1 cellular context compared by ENCODE assay signal in the genomic region with DNA sequence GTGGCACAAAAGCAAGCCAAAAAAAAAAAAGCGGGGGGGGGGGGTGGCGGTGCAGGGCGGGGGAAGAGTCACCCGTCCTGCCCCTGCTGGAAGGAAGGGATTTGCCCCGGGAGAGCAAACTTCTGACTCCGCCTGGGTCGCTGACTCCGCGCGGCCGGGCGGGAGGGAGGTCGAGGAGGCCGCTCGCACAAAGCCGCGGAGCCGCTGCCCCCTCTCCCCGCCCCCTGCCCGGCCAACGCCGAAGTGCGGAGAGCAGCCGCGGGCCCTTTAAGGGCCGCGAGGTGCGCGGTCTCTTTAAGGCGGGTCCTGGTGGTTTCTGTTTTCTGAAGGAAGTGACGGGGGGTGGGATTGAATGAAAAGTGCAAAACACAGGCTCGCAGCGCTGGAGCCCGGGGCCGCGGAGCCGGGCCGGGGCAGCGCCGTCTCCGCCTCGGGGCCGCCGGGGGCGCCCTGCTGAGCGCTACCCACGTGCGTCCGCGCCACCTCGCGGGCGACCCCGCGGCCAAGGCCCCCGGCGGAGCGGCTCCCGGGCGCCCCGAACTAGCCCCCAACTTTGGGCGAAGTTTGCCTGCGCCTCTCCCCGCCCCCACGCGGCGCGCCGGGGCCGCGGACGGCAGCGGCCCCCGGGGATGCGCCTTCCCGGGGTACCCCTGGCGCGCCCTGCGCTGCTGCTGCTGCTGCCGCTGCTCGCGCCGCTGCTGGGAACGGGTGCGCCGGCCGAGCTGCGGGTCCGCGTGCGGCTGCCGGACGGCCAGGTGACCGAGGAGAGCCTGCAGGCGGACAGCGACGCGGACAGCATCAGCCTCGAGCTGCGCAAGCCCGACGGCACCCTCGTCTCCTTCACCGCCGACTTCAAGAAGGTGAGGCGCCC.
TF ChIP-seq lines count a peak whose summit lies in the region.

TSS of gene OAF (plus strand) at position 382 of the 871 bp plus-strand sequence. CDS start at position 630, 248 bp downstream.

TF ChIP-seq in HepG2, 621 proteins besides CTCF, POLR2A, EP300 and RAD21 (continued from another document and continues in another):
- TF ChIP-seq, protein P1, sequence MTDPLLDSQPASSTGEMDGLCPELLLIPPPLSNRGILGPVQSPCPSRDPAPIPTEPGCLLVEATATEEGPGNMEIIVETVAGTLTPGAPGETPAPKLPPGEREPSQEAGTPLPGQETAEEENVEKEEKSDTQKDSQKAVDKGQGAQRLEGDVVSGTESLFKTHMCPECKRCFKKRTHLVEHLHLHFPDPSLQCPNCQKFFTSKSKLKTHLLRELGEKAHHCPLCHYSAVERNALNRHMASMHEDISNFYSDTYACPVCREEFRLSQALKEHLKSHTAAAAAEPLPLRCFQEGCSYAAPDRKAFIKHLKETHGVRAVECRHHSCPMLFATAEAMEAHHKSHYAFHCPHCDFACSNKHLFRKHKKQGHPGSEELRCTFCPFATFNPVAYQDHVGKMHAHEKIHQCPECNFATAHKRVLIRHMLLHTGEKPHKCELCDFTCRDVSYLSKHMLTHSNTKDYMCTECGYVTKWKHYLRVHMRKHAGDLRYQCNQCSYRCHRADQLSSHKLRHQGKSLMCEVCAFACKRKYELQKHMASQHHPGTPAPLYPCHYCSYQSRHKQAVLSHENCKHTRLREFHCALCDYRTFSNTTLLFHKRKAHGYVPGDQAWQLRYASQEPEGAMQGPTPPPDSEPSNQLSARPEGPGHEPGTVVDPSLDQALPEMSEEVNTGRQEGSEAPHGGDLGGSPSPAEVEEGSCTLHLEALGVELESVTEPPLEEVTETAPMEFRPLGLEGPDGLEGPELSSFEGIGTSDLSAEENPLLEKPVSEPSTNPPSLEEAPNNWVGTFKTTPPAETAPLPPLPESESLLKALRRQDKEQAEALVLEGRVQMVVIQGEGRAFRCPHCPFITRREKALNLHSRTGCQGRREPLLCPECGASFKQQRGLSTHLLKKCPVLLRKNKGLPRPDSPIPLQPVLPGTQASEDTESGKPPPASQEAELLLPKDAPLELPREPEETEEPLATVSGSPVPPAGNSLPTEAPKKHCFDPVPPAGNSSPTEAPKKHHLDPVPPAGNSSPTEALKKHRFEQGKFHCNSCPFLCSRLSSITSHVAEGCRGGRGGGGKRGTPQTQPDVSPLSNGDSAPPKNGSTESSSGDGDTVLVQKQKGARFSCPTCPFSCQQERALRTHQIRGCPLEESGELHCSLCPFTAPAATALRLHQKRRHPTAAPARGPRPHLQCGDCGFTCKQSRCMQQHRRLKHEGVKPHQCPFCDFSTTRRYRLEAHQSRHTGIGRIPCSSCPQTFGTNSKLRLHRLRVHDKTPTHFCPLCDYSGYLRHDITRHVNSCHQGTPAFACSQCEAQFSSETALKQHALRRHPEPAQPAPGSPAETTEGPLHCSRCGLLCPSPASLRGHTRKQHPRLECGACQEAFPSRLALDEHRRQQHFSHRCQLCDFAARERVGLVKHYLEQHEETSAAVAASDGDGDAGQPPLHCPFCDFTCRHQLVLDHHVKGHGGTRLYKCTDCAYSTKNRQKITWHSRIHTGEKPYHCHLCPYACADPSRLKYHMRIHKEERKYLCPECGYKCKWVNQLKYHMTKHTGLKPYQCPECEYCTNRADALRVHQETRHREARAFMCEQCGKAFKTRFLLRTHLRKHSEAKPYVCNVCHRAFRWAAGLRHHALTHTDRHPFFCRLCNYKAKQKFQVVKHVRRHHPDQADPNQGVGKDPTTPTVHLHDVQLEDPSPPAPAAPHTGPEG (CRISPR knock-in tag; IDR thresholded peaks at IDR 0.05), result peak; percentile 42; the same call in 1 of the 2 replicates
- TF ChIP-seq PHB2 (IDR thresholded peaks at IDR 0.05; ENCODE audit: partially characterized antibody), result no peak
- no peak for TF ChIP-seq SMARCC2 (IDR thresholded peaks at IDR 0.05)
- TF ChIP-seq ZNF788 (CRISPR knock-in tag; IDR thresholded peaks at IDR 0.05; ENCODE audit: borderline replicate concordance), result 0 out of 2 replicates have a peak, but pooled peaks have one; percentile 20
- TF ChIP-seq ZNF761 (CRISPR knock-in tag; conservative IDR thresholded peaks at IDR 0.05), result no peak
- no peak for TF ChIP-seq CREM (IDR thresholded peaks at IDR 0.05)
- TF ChIP-seq CREM (CRISPR knock-in tag; IDR thresholded peaks at IDR 0.05), result no peak
- no peak for TF ChIP-seq PHF5A (CRISPR knock-in tag; IDR thresholded peaks at IDR 0.05; ENCODE audit: low read depth, unreplicated experiment)
- TF ChIP-seq, protein P2, sequence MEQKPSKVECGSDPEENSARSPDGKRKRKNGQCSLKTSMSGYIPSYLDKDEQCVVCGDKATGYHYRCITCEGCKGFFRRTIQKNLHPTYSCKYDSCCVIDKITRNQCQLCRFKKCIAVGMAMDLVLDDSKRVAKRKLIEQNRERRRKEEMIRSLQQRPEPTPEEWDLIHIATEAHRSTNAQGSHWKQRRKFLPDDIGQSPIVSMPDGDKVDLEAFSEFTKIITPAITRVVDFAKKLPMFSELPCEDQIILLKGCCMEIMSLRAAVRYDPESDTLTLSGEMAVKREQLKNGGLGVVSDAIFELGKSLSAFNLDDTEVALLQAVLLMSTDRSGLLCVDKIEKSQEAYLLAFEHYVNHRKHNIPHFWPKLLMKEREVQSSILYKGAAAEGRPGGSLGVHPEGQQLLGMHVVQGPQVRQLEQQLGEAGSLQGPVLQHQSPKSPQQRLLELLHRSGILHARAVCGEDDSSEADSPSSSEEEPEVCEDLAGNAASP (CRISPR knock-in tag; IDR thresholded peaks at IDR 0.05; ENCODE audit: borderline replicate concordance), result no peak
- no peak for TF ChIP-seq ZNF512 (CRISPR knock-in tag; IDR thresholded peaks at IDR 0.05)
- TF ChIP-seq RFX5 (IDR thresholded peaks at IDR 0.05; ENCODE audit: low read depth, low read length), result no peak
- peak; percentile 44; the same call in 1 of the 2 replicates for TF ChIP-seq HDAC2 (CRISPR knock-in tag; IDR thresholded peaks at IDR 0.05)
- peak; percentile 18 for TF ChIP-seq IKZF4 (CRISPR knock-in tag; IDR thresholded peaks at IDR 0.05; ENCODE audit: borderline replicate concordance, low read depth, not compliant biosample characterization)
- TF ChIP-seq, protein P3, sequence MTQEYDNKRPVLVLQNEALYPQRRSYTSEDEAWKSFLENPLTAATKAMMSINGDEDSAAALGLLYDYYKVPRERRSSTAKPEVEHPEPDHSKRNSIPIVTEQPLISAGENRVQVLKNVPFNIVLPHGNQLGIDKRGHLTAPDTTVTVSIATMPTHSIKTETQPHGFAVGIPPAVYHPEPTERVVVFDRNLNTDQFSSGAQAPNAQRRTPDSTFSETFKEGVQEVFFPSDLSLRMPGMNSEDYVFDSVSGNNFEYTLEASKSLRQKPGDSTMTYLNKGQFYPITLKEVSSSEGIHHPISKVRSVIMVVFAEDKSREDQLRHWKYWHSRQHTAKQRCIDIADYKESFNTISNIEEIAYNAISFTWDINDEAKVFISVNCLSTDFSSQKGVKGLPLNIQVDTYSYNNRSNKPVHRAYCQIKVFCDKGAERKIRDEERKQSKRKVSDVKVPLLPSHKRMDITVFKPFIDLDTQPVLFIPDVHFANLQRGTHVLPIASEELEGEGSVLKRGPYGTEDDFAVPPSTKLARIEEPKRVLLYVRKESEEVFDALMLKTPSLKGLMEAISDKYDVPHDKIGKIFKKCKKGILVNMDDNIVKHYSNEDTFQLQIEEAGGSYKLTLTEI (CRISPR knock-in tag; conservative IDR thresholded peaks at IDR 0.05), result no peak
- peak; percentile 54; the same call in 1 of the 2 replicates for TF ChIP-seq ZSCAN25 (CRISPR knock-in tag; IDR thresholded peaks at IDR 0.05)
- TF ChIP-seq, protein P4, sequence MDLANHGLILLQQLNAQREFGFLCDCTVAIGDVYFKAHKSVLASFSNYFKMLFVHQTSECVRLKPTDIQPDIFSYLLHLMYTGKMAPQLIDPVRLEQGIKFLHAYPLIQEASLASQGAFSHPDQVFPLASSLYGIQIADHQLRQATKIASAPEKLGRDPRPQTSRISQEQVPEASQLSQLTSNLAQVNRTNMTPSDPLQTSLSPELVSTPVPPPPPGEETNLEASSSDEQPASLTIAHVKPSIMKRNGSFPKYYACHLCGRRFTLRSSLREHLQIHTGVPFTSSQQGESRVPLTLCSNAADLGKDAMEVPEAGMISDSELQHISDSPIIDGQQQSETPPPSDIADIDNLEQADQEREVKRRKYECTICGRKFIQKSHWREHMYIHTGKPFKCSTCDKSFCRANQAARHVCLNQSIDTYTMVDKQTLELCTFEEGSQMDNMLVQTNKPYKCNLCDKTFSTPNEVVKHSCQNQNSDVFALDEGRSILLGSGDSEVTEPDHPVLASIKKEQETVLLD (CRISPR knock-in tag; IDR thresholded peaks at IDR 0.05; ENCODE audit: low read depth), result no peak
- no peak for TF ChIP-seq ZNF574 (CRISPR knock-in tag; IDR thresholded peaks at IDR 0.05)
- peak; percentile 54 for TF ChIP-seq POLR2AphosphoS5 (IDR thresholded peaks at IDR 0.05; ENCODE audit: low read depth, low read length)
- TF ChIP-seq, protein P5, sequence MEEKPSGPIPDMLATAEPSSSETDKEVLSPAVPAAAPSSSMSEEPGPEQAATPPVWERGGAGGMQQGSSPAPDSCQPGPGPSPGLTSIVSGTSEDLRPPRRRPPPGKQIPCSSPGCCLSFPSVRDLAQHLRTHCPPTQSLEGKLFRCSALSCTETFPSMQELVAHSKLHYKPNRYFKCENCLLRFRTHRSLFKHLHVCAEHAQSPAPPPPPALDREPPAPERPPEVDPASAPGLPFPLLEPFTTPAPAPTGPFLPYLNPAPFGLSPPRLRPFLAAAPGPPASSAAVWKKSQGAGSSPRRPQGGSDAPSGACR (CRISPR knock-in tag; IDR thresholded peaks at IDR 0.05), result no peak
- no peak for TF ChIP-seq THAP8 (CRISPR knock-in tag; IDR thresholded peaks at IDR 0.05; ENCODE audit: borderline replicate concordance)
- no peak for TF ChIP-seq ZNF552 (CRISPR knock-in tag; IDR thresholded peaks at IDR 0.05; ENCODE audit: borderline replicate concordance)
- TF ChIP-seq ZNF607 (CRISPR knock-in tag; IDR thresholded peaks at IDR 0.05; ENCODE audit: borderline replicate concordance), result peak; percentile 15; the same call in 1 of the 2 replicates
- no peak for TF ChIP-seq ARNT (IDR thresholded peaks at IDR 0.05)
- TF ChIP-seq HMG20B (CRISPR knock-in tag; conservative IDR thresholded peaks at IDR 0.05), result 0 out of 2 replicates have a peak, but pooled peaks have one; percentile 24
- no peak for TF ChIP-seq ZNF766 (CRISPR knock-in tag; IDR thresholded peaks at IDR 0.05; ENCODE audit: borderline replicate concordance)
- TF ChIP-seq, protein P6, sequence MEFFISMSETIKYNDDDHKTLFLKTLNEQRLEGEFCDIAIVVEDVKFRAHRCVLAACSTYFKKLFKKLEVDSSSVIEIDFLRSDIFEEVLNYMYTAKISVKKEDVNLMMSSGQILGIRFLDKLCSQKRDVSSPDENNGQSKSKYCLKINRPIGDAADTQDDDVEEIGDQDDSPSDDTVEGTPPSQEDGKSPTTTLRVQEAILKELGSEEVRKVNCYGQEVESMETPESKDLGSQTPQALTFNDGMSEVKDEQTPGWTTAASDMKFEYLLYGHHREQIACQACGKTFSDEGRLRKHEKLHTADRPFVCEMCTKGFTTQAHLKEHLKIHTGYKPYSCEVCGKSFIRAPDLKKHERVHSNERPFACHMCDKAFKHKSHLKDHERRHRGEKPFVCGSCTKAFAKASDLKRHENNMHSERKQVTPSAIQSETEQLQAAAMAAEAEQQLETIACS (CRISPR knock-in tag; IDR thresholded peaks at IDR 0.05), result no peak
- no peak for TF ChIP-seq ZNF549 (CRISPR knock-in tag; IDR thresholded peaks at IDR 0.05)
- no peak for TF ChIP-seq ELF3 (CRISPR knock-in tag; IDR thresholded peaks at IDR 0.05)
- no peak for TF ChIP-seq RFXANK (CRISPR knock-in tag; IDR thresholded peaks at IDR 0.05)
- TF ChIP-seq FOXA3 (CRISPR knock-in tag; IDR thresholded peaks at IDR 0.05), result 0 out of 2 replicates have a peak, but pooled peaks have one; percentile 13
- peak; percentile 44 for TF ChIP-seq XRCC5 (optimal IDR thresholded peaks at IDR 0.05; ENCODE audit: low read length)
- TF ChIP-seq, protein P7, sequence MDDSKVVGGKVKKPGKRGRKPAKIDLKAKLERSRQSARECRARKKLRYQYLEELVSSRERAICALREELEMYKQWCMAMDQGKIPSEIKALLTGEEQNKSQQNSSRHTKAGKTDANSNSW (CRISPR knock-in tag; IDR thresholded peaks at IDR 0.05; ENCODE audit: borderline replicate concordance), result no peak
- TF ChIP-seq TSC22D2 (CRISPR knock-in tag; IDR thresholded peaks at IDR 0.05; ENCODE audit: borderline replicate concordance), result no peak
- TF ChIP-seq GABPA (IDR thresholded peaks at IDR 0.05; ENCODE audit: low read depth, low read length), result no peak
- TF ChIP-seq GABPA (CRISPR knock-in tag; IDR thresholded peaks at IDR 0.05; ENCODE audit: low read depth), result peak; percentile 42; the same call in 1 of the 2 replicates
- 0 out of 2 replicates have a peak, but pooled peaks have one; percentile 25 for TF ChIP-seq FOSL2 (CRISPR knock-in tag; IDR thresholded peaks at IDR 0.05)
- TF ChIP-seq RBM22 (optimal IDR thresholded peaks at IDR 0.05; ENCODE audit: low read length), result no peak
- no peak for TF ChIP-seq PHF8 (CRISPR knock-in tag; IDR thresholded peaks at IDR 0.05)
- TF ChIP-seq CBX5 (CRISPR knock-in tag; IDR thresholded peaks at IDR 0.05; ENCODE audit: borderline replicate concordance), result no peak
- no peak for TF ChIP-seq SIN3B (IDR thresholded peaks at IDR 0.05; ENCODE audit: low read length)
